In genomic region chr21:20551939-20552338, GRCh38 we compare ENCODE assay signal across 1 cellular context.
TF ChIP-seq lines count a peak whose summit lies in the region.

No MANE protein-coding gene starts in this region.

TF ChIP-seq in H1, 55 proteins besides CTCF, POLR2A, EP300 and RAD21:
- no peak for TF ChIP-seq BACH1 (IDR thresholded peaks at IDR 0.05; ENCODE audit: low read length)
- no peak for TF ChIP-seq RNF2 (IDR thresholded peaks at IDR 0.05; ENCODE audit: borderline replicate concordance, low read depth, low read length, missing control alignments, poor library complexity, severe bottlenecking)
- TF ChIP-seq TAF1 (IDR thresholded peaks at IDR 0.05; ENCODE audit: low read depth, low read length) = no peak
- no peak for TF ChIP-seq TEAD4 (IDR thresholded peaks at IDR 0.05; ENCODE audit: low read depth, low read length)
- TF ChIP-seq RXRA (IDR thresholded peaks at IDR 0.05; ENCODE audit: insufficient read depth, low read depth, low read length) = no peak
- TF ChIP-seq SRF (IDR thresholded peaks at IDR 0.05; ENCODE audit: low read depth, low read length) = no peak
- no peak for TF ChIP-seq CBX5 (IDR thresholded peaks at IDR 0.05; ENCODE audit: low read depth, low read length)
- TF ChIP-seq GABPA (IDR thresholded peaks at IDR 0.05; ENCODE audit: borderline replicate concordance, insufficient read depth, low read length) = no peak
- TF ChIP-seq CHD7 (IDR thresholded peaks at IDR 0.05; ENCODE audit: insufficient replicate concordance, low read length) = no peak
- no peak for TF ChIP-seq CEBPB (IDR thresholded peaks at IDR 0.05; ENCODE audit: low read depth, low read length)
- TF ChIP-seq GTF2F1 (IDR thresholded peaks at IDR 0.05; ENCODE audit: borderline replicate concordance, low read depth, low read length) = no peak
- no peak for TF ChIP-seq EGR1 (IDR thresholded peaks at IDR 0.05; ENCODE audit: borderline replicate concordance, low read depth, low read length)
- no peak for TF ChIP-seq CREB1 (IDR thresholded peaks at IDR 0.05)
- TF ChIP-seq HDAC2 (IDR thresholded peaks at IDR 0.05; ENCODE audit: borderline replicate concordance in 1 of 2, low read depth in 2 of 2, low read length in 2 of 2) = no peak
- no peak for TF ChIP-seq MAFK (IDR thresholded peaks at IDR 0.05; ENCODE audit: low read depth, low read length)
